In the genomic region with DNA sequence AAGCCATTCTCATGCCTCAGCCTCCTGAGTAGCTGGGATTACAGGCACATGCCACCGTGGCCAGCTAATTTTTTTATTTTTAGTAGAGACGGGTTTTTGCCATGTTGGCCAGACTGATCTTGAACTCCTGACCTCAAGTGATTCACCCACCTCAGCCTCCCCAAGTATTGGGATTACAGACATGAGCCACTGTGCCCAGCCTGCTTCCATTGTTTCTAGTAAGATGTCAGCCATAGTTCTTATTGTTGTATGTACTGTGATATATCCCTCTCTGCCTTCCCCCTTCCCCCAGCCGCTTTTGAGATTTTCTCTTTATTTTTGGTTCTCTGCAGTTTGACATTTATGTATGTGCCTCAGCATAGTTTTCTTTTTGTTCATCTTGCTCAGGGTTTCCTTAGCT, we compare ENCODE assay signal across 18 cellular contexts.
A peak's percentile ranks its signal among the peaks of the same experiment; 100 is the strongest.
DNase-seq lines count a peak whose midpoint lies in the region; ATAC-seq, FAIRE-seq and TF ChIP-seq lines count a peak whose summit lies in the region.
"Had no signal": no experiment of that assay in that cellular context is flagged by ENCODE, and none has a peak within 500 bp of the region (broad histone marks: within the 10 kb centered on the region; RNA-seq: fewer than 3 reads in every experiment).

No MANE protein-coding gene starts in this region.

- no peak overlapping the region for H3K4me3 ChIP-seq in CD4-positive, alpha-beta memory T cell (ENCODE audit: low read length in 2 of 2)
- H3K4me3 ChIP-seq in HepG2 (replicated peaks in 1 of 3; ENCODE audit: insufficient read depth in 1 of 3, low read depth in 2 of 3, low read length in 3 of 3) = no peak overlapping the region
- H3K4me3 ChIP-seq: HAP-1 had no signal

- H3K27ac ChIP-seq in CD4-positive, alpha-beta memory T cell (ENCODE audit: low read depth, low read length) = no peak overlapping the region
- H3K27ac ChIP-seq in HepG2 (ENCODE audit: extremely low read length, insufficient read depth, low read length) = no peak overlapping the region

- 30% methylated on average over 3 of the region's 3 CpGs for WGBS in HepG2 (ENCODE audit: low lambda C conversion rate)

- TF ChIP-seq EP300 in HepG2 (IDR thresholded peaks at IDR 0.05; ENCODE audit: low read depth in 2 of 2, low read length in 2 of 2) = no peak
- TF ChIP-seq EP300 in HepG2 (CRISPR knock-in tag; IDR thresholded peaks at IDR 0.05; ENCODE audit: borderline replicate concordance) = no peak

- H3K4me2 ChIP-seq in HepG2 (ENCODE audit: low read depth, low read length) = no peak overlapping the region

- TF ChIP-seq RAD21 in HepG2 (CRISPR knock-in tag; IDR thresholded peaks at IDR 0.05) = no peak

- in situ Hi-C loops in HepG2 (cut with HindIII; ENCODE audit: extremely low pct_ligation_motif_present, low pct_unique_long_range_greater_than_20kb) = no loop called here

- H2AFZ ChIP-seq in HepG2 (ENCODE audit: low read length) = no peak overlapping the region

- no peak for FAIRE-seq in HepG2 (lab: Jason Lieb, UNC)

- TF ChIP-seq CTCF in HepG2 (CRISPR knock-in tag; IDR thresholded peaks at IDR 0.05) = no peak

- H3K79me2 ChIP-seq in HepG2 (ENCODE audit: insufficient read depth, low read length) = no peaks in the 10 kb centered on the region

- no TSS peak for BruUV-seq in HepG2 (replicated peaks; lab: Mats Ljungman, UMichigan)

- peak; percentile 54 for DNase-seq in EH (ENCODE audit: low read depth)
- peak; percentile 45 for DNase-seq in HT1080 (ENCODE audit: low read depth)
- DNase-seq in myocyte (ENCODE audit: low read depth) = peak; percentile 40
- DNase-seq in NCI-H510A treated with DMSO at 0.1 percent for 48 hours (lab: John Stamatoyannopoulos, UW) = no peak
- no peak for DNase-seq in CD4-positive, alpha-beta memory T cell
- DNase-seq in HepG2 (ENCODE audit: low spot score) = no peak
- DNase-seq: ACHN, AML-193, COR-L47, NCI-H1436, NCI-H2029, NCI-H2171 treated with DMSO at 0.1 percent for 48 hours, NCI-H446 treated with DMSO at 0.1 percent for 48 hours, NCI-H748 treated with DMSO at 0.1 percent for 48 hours had no signal

- POLR2A ChIA-PET in CD4-positive, alpha-beta memory T cell (lab: Charles Lee; ENCODE audit: partially characterized antibody) = no interaction called here
- POLR2A ChIA-PET in HepG2 (lab: Yijun Ruan, JAX) = no interaction called here

- H3K9me3 Mint-ChIP-seq in CD4-positive, alpha-beta memory T cell = peaks cover 0 to 24% (median 17%) of the 10 kb centered on the region in 8 donors

- H3K27ac Mint-ChIP-seq in CD4-positive, alpha-beta memory T cell = no peak overlapping the region
- H3K27ac Mint-ChIP-seq: CD14-positive monocyte had no signal

- CTCF ChIA-PET in CD4-positive, alpha-beta memory T cell (lab: Charles Lee; ENCODE audit: partially characterized antibody) = no interaction called here
- CTCF ChIA-PET in HepG2 (lab: Yijun Ruan, JAX; ENCODE audit: low intra/inter-chr PET ratio, low total read pairs) = no interaction called here

- peaks cover 0 to 7% of the 10 kb centered on the region in 2 donors for H3K9me3 ChIP-seq in CD4-positive, alpha-beta memory T cell (ENCODE audit: control insufficient read depth in 1 of 2, low read length in 2 of 2)
- H3K9me3 ChIP-seq in HepG2 (ENCODE audit: low read length) = peaks cover 9% of the 10 kb centered on the region

- H3K4me1 ChIP-seq in CD4-positive, alpha-beta memory T cell (ENCODE audit: insufficient read depth, low read length) = no peaks in the 10 kb centered on the region
- no peaks in the 10 kb centered on the region for H3K4me1 ChIP-seq in HepG2 (ENCODE audit: insufficient read depth, low read length)
- H3K4me1 ChIP-seq: HAP-1 had no signal

- H3K36me3 ChIP-seq in CD4-positive, alpha-beta memory T cell (ENCODE audit: insufficient read depth, low read length) = no peaks in the 10 kb centered on the region
- no peaks in the 10 kb centered on the region for H3K36me3 ChIP-seq in HepG2 (replicated peaks in 1 of 2; ENCODE audit: control insufficient read depth in 1 of 2, insufficient read depth in 2 of 2, low read length in 2 of 2)
- H3K36me3 ChIP-seq: HAP-1 had no signal

- no peaks in the 10 kb centered on the region for H3K27me3 ChIP-seq in CD4-positive, alpha-beta memory T cell (ENCODE audit: insufficient read depth, low read length)
- H3K27me3 ChIP-seq in HepG2 (ENCODE audit: control insufficient read depth in 1 of 2, insufficient read depth in 2 of 2, low read length in 2 of 2) = no peaks in the 10 kb centered on the region; a peak in 1 of 5 replicates

- peaks cover 3% of the 10 kb centered on the region in 2 donors for H3K36me3 Mint-ChIP-seq in CD4-positive, alpha-beta memory T cell
- H3K36me3 Mint-ChIP-seq: CD14-positive monocyte had no signal

- TF ChIP-seq POLR2A in HepG2 (IDR thresholded peaks at IDR 0.05; ENCODE audit: insufficient read depth in 1 of 2, low read depth in 2 of 2, low read length in 2 of 2) = no peak

- peak; percentile 24; the same call in 1 of the 3 replicates for ATAC-seq in SK-N-SH treated with all-trans-retinoic acid at 6 μM for 48 hours
- no peak for ATAC-seq in HepG2
- ATAC-seq: Right ventricle myocardium inferior had no signal

- no peak overlapping the region for H3K9ac ChIP-seq in HepG2 (ENCODE audit: insufficient read depth, low read depth, low read length)

- no peaks in the 10 kb centered on the region for H4K20me1 ChIP-seq in HepG2 (ENCODE audit: insufficient read depth, low read length)

- H3K4me3 Mint-ChIP-seq in CD4-positive, alpha-beta memory T cell = no peak overlapping the region
- H3K4me3 Mint-ChIP-seq: CD14-positive monocyte had no signal

- H3K4me1 Mint-ChIP-seq in CD4-positive, alpha-beta memory T cell = no peaks in the 10 kb centered on the region

- H3K27me3 Mint-ChIP-seq in CD4-positive, alpha-beta memory T cell = peaks cover 3 to 4% of the 10 kb centered on the region in 2 donors

- intact Hi-C loops in CD4-positive, alpha-beta memory T cell (cut with micrococcal nuclease) = no loop called here
- intact Hi-C loops in HepG2 (cut with micrococcal nuclease; ENCODE audit: unreplicated experiment) = no loop called here

TF ChIP-seq in SK-N-SH treated with all-trans-retinoic acid at 6 μM for 48 hours, 23 proteins besides CTCF, POLR2A, EP300 and RAD21 (continues in another document):
- no peak for TF ChIP-seq ZNF8 (CRISPR knock-in tag; IDR thresholded peaks at IDR 0.05)
- TF ChIP-seq ZC3H10 (CRISPR knock-in tag; IDR thresholded peaks at IDR 0.05) = no peak
- no peak for TF ChIP-seq ISL1 (CRISPR knock-in tag; IDR thresholded peaks at IDR 0.05)
- TF ChIP-seq RARB (CRISPR knock-in tag; IDR thresholded peaks at IDR 0.05) = no peak
- TF ChIP-seq, protein P1, sequence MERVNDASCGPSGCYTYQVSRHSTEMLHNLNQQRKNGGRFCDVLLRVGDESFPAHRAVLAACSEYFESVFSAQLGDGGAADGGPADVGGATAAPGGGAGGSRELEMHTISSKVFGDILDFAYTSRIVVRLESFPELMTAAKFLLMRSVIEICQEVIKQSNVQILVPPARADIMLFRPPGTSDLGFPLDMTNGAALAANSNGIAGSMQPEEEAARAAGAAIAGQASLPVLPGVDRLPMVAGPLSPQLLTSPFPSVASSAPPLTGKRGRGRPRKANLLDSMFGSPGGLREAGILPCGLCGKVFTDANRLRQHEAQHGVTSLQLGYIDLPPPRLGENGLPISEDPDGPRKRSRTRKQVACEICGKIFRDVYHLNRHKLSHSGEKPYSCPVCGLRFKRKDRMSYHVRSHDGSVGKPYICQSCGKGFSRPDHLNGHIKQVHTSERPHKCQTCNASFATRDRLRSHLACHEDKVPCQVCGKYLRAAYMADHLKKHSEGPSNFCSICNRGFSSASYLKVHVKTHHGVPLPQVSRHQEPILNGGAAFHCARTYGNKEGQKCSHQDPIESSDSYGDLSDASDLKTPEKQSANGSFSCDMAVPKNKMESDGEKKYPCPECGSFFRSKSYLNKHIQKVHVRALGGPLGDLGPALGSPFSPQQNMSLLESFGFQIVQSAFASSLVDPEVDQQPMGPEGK (CRISPR knock-in tag; IDR thresholded peaks at IDR 0.05; ENCODE audit: borderline replicate concordance) = no peak

TF ChIP-seq in HepG2, 621 proteins besides CTCF, POLR2A, EP300 and RAD21:
- TF ChIP-seq ZNF660 (CRISPR knock-in tag; IDR thresholded peaks at IDR 0.05; ENCODE audit: borderline replicate concordance, low read depth) (no peak), ZNF232 (CRISPR knock-in tag; IDR thresholded peaks at IDR 0.05; ENCODE audit: borderline replicate concordance) (no peak), ZNF468 (CRISPR knock-in tag; IDR thresholded peaks at IDR 0.05) (no peak), NBN (conservative IDR thresholded peaks at IDR 0.05) (no peak)
- TF ChIP-seq, protein P2, sequence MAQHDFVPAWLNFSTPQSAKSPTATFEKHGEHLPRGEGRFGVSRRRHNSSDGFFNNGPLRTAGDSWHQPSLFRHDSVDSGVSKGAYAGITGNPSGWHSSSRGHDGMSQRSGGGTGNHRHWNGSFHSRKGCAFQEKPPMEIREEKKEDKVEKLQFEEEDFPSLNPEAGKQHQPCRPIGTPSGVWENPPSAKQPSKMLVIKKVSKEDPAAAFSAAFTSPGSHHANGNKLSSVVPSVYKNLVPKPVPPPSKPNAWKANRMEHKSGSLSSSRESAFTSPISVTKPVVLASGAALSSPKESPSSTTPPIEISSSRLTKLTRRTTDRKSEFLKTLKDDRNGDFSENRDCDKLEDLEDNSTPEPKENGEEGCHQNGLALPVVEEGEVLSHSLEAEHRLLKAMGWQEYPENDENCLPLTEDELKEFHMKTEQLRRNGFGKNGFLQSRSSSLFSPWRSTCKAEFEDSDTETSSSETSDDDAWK (CRISPR knock-in tag; IDR thresholded peaks at IDR 0.05) = no peak

Comparison
In these comparisons a context has a peak if more than half of its experiments do, and no peak if none do; other contexts are left out.
1. DNase-seq: peak in EH (single experiment), HT1080 (single experiment) and myocyte (single experiment); none in NCI-H510A treated with DMSO at 0.1 percent for 48 hours (single experiment), CD4-positive, alpha-beta memory T cell (0 of 5) and HepG2 (single experiment).